8 cellular contexts compared by ENCODE assay signal in the genomic region with DNA sequence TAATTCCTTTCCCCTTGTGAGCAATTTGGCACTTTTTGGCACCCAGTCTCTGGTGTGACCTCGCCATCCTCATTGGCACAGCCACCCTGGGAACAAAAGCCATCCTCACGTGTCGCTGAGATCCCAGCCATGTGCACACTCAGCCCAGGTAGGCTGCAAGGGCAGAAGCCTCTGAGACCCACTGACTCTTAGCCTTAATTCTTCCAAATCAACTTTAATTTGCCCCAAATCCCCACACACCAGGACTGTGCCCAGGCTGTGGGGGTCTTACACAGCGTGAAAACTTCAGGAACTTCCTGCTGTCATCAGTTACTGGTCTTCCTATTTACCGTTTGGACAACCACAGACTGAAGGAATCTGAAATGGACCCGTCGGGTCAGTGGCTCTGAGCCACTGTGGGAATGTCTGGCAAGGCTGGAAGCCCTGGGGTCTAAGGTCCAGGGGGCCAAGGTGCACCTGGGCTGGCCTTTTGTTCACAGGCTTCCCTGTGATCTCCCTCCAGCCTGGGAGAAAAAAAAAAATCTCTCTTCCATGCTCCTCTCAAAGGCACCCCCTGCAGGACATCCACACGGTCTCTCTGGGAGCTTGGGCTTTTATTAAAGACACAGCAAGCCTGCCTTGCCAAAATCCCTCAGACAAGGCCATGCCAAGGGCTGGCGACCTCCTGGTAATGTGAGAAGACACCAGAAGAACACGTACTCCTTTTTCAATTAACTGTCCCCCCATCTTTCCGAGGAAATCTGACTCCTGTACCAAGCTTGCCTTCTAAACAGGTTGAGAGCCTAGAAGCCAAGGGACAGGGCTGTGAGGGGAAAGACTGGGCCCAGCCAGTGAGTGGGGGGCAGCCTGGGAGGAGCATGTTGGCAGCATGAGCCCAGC. TPM values are rescaled to one million over a fixed set of nuclear protein-coding genes. Genes with fewer than 3 reads are reported as not detected.
DNase-seq lines count a peak whose midpoint lies in the region; ATAC-seq and TF ChIP-seq lines count a peak whose summit lies in the region.

No MANE protein-coding gene starts in this region.

- DNase-seq in NCI-H2196 (lab: John Stamatoyannopoulos, UW; ENCODE audit: unreplicated experiment), result peak; percentile 79
- DNase-seq in breast epithelium (ENCODE audit: low spot score in 2 of 2), result no peak
- no peak for DNase-seq in GOT3 (lab: John Stamatoyannopoulos, UW)
- DNase-seq in SKM-1 treated with dmso at 0.1 percent for 144 hours (lab: John Stamatoyannopoulos, UW; ENCODE audit: unreplicated experiment), result no peak
- no peak for DNase-seq in activated CD8-positive, alpha-beta memory T cell treated with anti-CD3 and anti-CD28 coated beads, Interleukin-2, amount 10 ng/mL, durations not matched to agents 7 days and 5 days
- no peak for DNase-seq in germinal center (ENCODE audit: low spot score)

- no peaks in the 10 kb centered on the region for H3K9me3 Mint-ChIP-seq in activated CD8-positive, alpha-beta memory T cell treated with anti-CD3 and anti-CD28 coated beads, Interleukin-2, amount 10 ng/mL, durations not matched to agents 7 days and 5 days (ENCODE audit: low read depth)

- H3K4me3 Mint-ChIP-seq in activated CD8-positive, alpha-beta memory T cell treated with anti-CD3 and anti-CD28 coated beads, Interleukin-2, amount 10 ng/mL, durations not matched to agents 7 days and 5 days, result no peak overlapping the region

- peak overlapping the region in 1 of 2 donors; percentile 7 for H3K27ac ChIP-seq in breast epithelium
- no peak overlapping the region for H3K27ac ChIP-seq in liver (ENCODE audit: low read depth in 1 of 2, low read length in 2 of 2)

- H3K36me3 Mint-ChIP-seq in activated CD8-positive, alpha-beta memory T cell treated with anti-CD3 and anti-CD28 coated beads, Interleukin-2, amount 10 ng/mL, durations not matched to agents 7 days and 5 days, result no peaks in the 10 kb centered on the region

- intact Hi-C loops in breast epithelium (cut with DNase I; ENCODE audit: low total_unique reads), result loop anchor here (10.0 kb wide), 1 partner anchor 79 kb away; a partner anchor contains a TSS

- WGBS in liver, result 32% methylated on average over 11 of the region's 11 CpGs

- TF ChIP-seq RAD21 in liver (IDR thresholded peaks at IDR 0.05), result peak; percentile 81 to 90

- H3K27ac Mint-ChIP-seq in activated CD8-positive, alpha-beta memory T cell treated with anti-CD3 and anti-CD28 coated beads, Interleukin-2, amount 10 ng/mL, durations not matched to agents 7 days and 5 days, result no peak overlapping the region

- no peaks in the 10 kb centered on the region for H3K9me3 ChIP-seq in breast epithelium
- no peaks in the 10 kb centered on the region for H3K9me3 ChIP-seq in liver (ENCODE audit: control insufficient read depth in 4 of 4, low read length in 3 of 4)

- H3K4me3 ChIP-seq in breast epithelium (no peak overlapping the region), liver (ENCODE audit: low read depth in 1 of 3, low read length in 3 of 3) (no peak overlapping the region)

- CTCF ChIA-PET in activated CD8-positive, alpha-beta memory T cell treated with anti-CD3 and anti-CD28 coated beads, Interleukin-2, amount 10 ng/mL, durations not matched to agents 7 days and 5 days (lab: Charles Lee), result interaction anchor here (2.6 to 3.1 kb wide), 2 partner anchors 78 to 137 kb away, joined by 11 to 18 read pairs; no protein-coding TSS in a partner anchor

- TF ChIP-seq POLR2A in breast epithelium (IDR thresholded peaks at IDR 0.05), result no peak

- peak overlapping the region in 1 of 2 donors; percentile 32 for H3K9ac ChIP-seq in liver (ENCODE audit: low read depth in 1 of 2, low read length in 2 of 2)

- H3K27me3 Mint-ChIP-seq in activated CD8-positive, alpha-beta memory T cell treated with anti-CD3 and anti-CD28 coated beads, Interleukin-2, amount 10 ng/mL, durations not matched to agents 7 days and 5 days, result peaks cover 24% of the 10 kb centered on the region

- H3K4me1 ChIP-seq in breast epithelium, result no peaks in the 10 kb centered on the region
- H3K4me1 ChIP-seq in liver (ENCODE audit: control insufficient read depth in 4 of 4, insufficient read depth in 4 of 4, low read length in 3 of 4), result peaks cover 0 to 25% (median 17%) of the 10 kb centered on the region in 4 donors

- TF ChIP-seq CTCF in GM12874 (IDR thresholded peaks at IDR 0.05; ENCODE audit: insufficient read depth, low read depth, low read length) (0 out of 2 replicates have a peak, but pooled peaks have one; percentile 17), breast epithelium (IDR thresholded peaks at IDR 0.05) (peak in 2 of 3 donors; percentile 36 to 52), liver (IDR thresholded peaks at IDR 0.05; ENCODE audit: low read depth, low read length, missing input control) (peak; percentile 65)

- no peak for ATAC-seq in activated CD8-positive, alpha-beta memory T cell treated with anti-CD3 and anti-CD28 coated beads, Interleukin-2, amount 10 ng/mL, durations not matched to agents 7 days and 5 days

- H3K36me3 ChIP-seq in breast epithelium, result no peaks in the 10 kb centered on the region
- H3K36me3 ChIP-seq in liver (ENCODE audit: control insufficient read depth in 4 of 4, insufficient read depth in 3 of 4, low read depth in 1 of 4, low read length in 3 of 4), result no peaks in the 10 kb centered on the region

- H3K27me3 ChIP-seq in breast epithelium, result no peaks in the 10 kb centered on the region
- no peaks in the 10 kb centered on the region for H3K27me3 ChIP-seq in liver (ENCODE audit: control insufficient read depth in 4 of 4, insufficient read depth in 4 of 4, low read length in 3 of 4)

- H3K4me1 Mint-ChIP-seq in activated CD8-positive, alpha-beta memory T cell treated with anti-CD3 and anti-CD28 coated beads, Interleukin-2, amount 10 ng/mL, durations not matched to agents 7 days and 5 days, result peaks cover 1% of the 10 kb centered on the region

TF ChIP-seq in liver, 16 proteins besides CTCF, POLR2A, EP300 and RAD21 (continues in another document):
- TF ChIP-seq NR2F2 (IDR thresholded peaks at IDR 0.05), result no peak
- peak; percentile 91 to 99 for TF ChIP-seq HNF4A (conservative IDR thresholded peaks at IDR 0.05)
- TF ChIP-seq EGR1 (IDR thresholded peaks at IDR 0.05; ENCODE audit: low read depth in 2 of 2), result no peak
- peak; percentile 70 for TF ChIP-seq SP1 (IDR thresholded peaks at IDR 0.05)
- no peak for TF ChIP-seq TAF1 (conservative IDR thresholded peaks at IDR 0.05)
- TF ChIP-seq, protein P1, sequence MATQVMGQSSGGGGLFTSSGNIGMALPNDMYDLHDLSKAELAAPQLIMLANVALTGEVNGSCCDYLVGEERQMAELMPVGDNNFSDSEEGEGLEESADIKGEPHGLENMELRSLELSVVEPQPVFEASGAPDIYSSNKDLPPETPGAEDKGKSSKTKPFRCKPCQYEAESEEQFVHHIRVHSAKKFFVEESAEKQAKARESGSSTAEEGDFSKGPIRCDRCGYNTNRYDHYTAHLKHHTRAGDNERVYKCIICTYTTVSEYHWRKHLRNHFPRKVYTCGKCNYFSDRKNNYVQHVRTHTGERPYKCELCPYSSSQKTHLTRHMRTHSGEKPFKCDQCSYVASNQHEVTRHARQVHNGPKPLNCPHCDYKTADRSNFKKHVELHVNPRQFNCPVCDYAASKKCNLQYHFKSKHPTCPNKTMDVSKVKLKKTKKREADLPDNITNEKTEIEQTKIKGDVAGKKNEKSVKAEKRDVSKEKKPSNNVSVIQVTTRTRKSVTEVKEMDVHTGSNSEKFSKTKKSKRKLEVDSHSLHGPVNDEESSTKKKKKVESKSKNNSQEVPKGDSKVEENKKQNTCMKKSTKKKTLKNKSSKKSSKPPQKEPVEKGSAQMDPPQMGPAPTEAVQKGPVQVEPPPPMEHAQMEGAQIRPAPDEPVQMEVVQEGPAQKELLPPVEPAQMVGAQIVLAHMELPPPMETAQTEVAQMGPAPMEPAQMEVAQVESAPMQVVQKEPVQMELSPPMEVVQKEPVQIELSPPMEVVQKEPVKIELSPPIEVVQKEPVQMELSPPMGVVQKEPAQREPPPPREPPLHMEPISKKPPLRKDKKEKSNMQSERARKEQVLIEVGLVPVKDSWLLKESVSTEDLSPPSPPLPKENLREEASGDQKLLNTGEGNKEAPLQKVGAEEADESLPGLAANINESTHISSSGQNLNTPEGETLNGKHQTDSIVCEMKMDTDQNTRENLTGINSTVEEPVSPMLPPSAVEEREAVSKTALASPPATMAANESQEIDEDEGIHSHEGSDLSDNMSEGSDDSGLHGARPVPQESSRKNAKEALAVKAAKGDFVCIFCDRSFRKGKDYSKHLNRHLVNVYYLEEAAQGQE (IDR thresholded peaks at IDR 0.05), result no peak
- peak in 1 of 2 donors; percentile 7 for TF ChIP-seq JUND (IDR thresholded peaks at IDR 0.05)
- no peak for TF ChIP-seq YY1 (IDR thresholded peaks at IDR 0.05)
- no peak for TF ChIP-seq FOXA2 (IDR thresholded peaks at IDR 0.05)
- no peak for TF ChIP-seq FOXA1 (IDR thresholded peaks at IDR 0.05)
- TF ChIP-seq, protein P2, sequence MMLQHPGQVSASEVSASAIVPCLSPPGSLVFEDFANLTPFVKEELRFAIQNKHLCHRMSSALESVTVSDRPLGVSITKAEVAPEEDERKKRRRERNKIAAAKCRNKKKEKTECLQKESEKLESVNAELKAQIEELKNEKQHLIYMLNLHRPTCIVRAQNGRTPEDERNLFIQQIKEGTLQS (IDR thresholded peaks at IDR 0.05), result no peak
- TF ChIP-seq, protein P3, sequence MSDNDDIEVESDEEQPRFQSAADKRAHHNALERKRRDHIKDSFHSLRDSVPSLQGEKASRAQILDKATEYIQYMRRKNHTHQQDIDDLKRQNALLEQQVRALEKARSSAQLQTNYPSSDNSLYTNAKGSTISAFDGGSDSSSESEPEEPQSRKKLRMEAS (IDR thresholded peaks at IDR 0.05), result no peak
- peak; percentile 95 for TF ChIP-seq HNF4G (IDR thresholded peaks at IDR 0.05)
- TF ChIP-seq, protein P4, sequence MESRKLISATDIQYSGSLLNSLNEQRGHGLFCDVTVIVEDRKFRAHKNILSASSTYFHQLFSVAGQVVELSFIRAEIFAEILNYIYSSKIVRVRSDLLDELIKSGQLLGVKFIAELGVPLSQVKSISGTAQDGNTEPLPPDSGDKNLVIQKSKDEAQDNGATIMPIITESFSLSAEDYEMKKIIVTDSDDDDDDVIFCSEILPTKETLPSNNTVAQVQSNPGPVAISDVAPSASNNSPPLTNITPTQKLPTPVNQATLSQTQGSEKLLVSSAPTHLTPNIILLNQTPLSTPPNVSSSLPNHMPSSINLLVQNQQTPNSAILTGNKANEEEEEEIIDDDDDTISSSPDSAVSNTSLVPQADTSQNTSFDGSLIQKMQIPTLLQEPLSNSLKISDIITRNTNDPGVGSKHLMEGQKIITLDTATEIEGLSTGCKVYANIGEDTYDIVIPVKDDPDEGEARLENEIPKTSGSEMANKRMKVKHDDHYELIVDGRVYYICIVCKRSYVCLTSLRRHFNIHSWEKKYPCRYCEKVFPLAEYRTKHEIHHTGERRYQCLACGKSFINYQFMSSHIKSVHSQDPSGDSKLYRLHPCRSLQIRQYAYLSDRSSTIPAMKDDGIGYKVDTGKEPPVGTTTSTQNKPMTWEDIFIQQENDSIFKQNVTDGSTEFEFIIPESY (IDR thresholded peaks at IDR 0.05), result no peak

RNA-seq across cellular contexts. Expression of a gene that starts 42.1 kb away (rescaled TPM):
- total RNA-seq in breast epithelium, result 100 to 1,000 TPM; 199 to 349 (median 264) TPM
- 100 to 1,000 TPM in 1 of 2 donors, 10 to 100 TPM in 1; 69.1 to 115 TPM for total RNA-seq in liver
- polyA plus RNA-seq in liver, result 100 to 1,000 TPM; 129 to 183 TPM
- 10 to 100 TPM; 20.5 to 24.1 TPM for total RNA-seq in activated CD8-positive, alpha-beta memory T cell treated with anti-CD3 and anti-CD28 coated beads, Interleukin-2, amount 10 ng/mL, durations not matched to agents 7 days and 5 days
